Comparison of ENCODE assay signal across 8 cellular contexts in the genomic region with DNA sequence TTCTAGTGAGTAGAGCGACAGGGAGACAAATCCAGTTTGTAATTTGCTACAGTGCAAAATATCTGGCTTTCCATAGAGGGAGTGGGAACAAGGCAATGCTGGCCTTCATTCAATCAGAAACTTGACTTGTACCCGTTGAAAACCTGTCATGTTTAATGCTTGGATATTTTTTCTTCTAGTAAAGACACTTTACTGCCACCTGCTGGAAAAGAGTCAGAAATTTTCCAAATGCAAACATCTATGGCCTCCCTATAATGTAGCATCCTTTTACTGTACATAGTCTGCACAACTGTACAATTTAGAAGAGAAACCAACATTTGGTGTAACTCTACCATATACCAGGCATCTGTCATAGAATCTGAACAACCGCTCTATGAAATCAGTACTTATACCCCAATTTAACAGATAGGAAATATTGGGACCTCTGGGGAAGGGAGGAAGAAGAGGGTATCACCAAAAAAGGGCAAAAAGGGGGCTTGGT. TPM values are rescaled to one million over a fixed set of nuclear protein-coding genes. Genes with fewer than 3 reads are reported as not detected.
DNase-seq lines count a peak whose midpoint lies in the region; ATAC-seq, FAIRE-seq and TF ChIP-seq lines count a peak whose summit lies in the region.

No MANE protein-coding gene starts in this region.

- peak; percentile 58 for TF ChIP-seq RAD21 in Ishikawa (IDR thresholded peaks at IDR 0.05; ENCODE audit: low read depth)

- H4K20me1 ChIP-seq in keratinocyte (ENCODE audit: control insufficient read depth, extremely low read depth, insufficient read depth, low read length) = no peaks in the 10 kb centered on the region

- H3K27ac Mint-ChIP-seq in activated CD4-positive, alpha-beta T cell treated with anti-CD3 and anti-CD28 coated beads, Interleukin-2, amount 10 ng/mL, durations not matched to agents 24 days and 14 days = peak overlapping the region; percentile 52
- peak overlapping the region; percentile 22 to 96 (median 85) for H3K27ac Mint-ChIP-seq in brain
- peak overlapping the region in 1 of 2 donors; percentile 53 for H3K27ac Mint-ChIP-seq in stimulated activated naive CD8-positive, alpha-beta T cell treated with anti-CD3 and anti-CD28 coated beads, Interleukin-15, amount 100 ng/mL, for 72 hours

- H3K9me3 Mint-ChIP-seq in activated CD4-positive, alpha-beta T cell treated with anti-CD3 and anti-CD28 coated beads, Interleukin-2, amount 10 ng/mL, durations not matched to agents 24 days and 14 days = no peaks in the 10 kb centered on the region
- H3K9me3 Mint-ChIP-seq in brain = no peaks in the 10 kb centered on the region
- no peaks in the 10 kb centered on the region for H3K9me3 Mint-ChIP-seq in stimulated activated naive CD8-positive, alpha-beta T cell treated with anti-CD3 and anti-CD28 coated beads, Interleukin-15, amount 100 ng/mL, for 72 hours

- peaks cover 43% of the 10 kb centered on the region for H3K36me3 Mint-ChIP-seq in activated CD4-positive, alpha-beta T cell treated with anti-CD3 and anti-CD28 coated beads, Interleukin-2, amount 10 ng/mL, durations not matched to agents 24 days and 14 days (ENCODE audit: low read depth)
- H3K36me3 Mint-ChIP-seq in brain = peaks cover 45% of the 10 kb centered on the region

- H3K4me3 ChIP-seq in keratinocyte (ENCODE audit: control insufficient read depth in 2 of 3, extremely low read depth in 1 of 3, insufficient read depth in 2 of 3, low read depth in 1 of 3, low read length in 3 of 3) = no peak overlapping the region

- H3K36me3 ChIP-seq in keratinocyte (ENCODE audit: control insufficient read depth in 2 of 2, extremely low read depth in 1 of 2, insufficient read depth in 2 of 2, low read length in 2 of 2) = peaks cover 23 to 34% of the 10 kb centered on the region in 2 experiments

- dilution Hi-C loops in keratinocyte (cut with MboI; ENCODE audit: extremely low pct_ligation_motif_present, low sequenced_read_pairs) = no loop called here

- peak; percentile 26 for FAIRE-seq in keratinocyte (lab: Jason Lieb, UNC)

- TF ChIP-seq EP300 in Ishikawa (IDR thresholded peaks at IDR 0.05; ENCODE audit: borderline replicate concordance) = no peak

- H3K9me1 ChIP-seq in keratinocyte (ENCODE audit: control insufficient read depth, extremely low read depth, insufficient read depth, low read length) = no peaks in the 10 kb centered on the region

- H3K27ac ChIP-seq in keratinocyte (ENCODE audit: control insufficient read depth, insufficient read depth, low read length) = no peak overlapping the region

- H3K4me3 Mint-ChIP-seq in activated CD4-positive, alpha-beta T cell treated with anti-CD3 and anti-CD28 coated beads, Interleukin-2, amount 10 ng/mL, durations not matched to agents 24 days and 14 days = no peak overlapping the region
- no peak overlapping the region for H3K4me3 Mint-ChIP-seq in brain
- H3K4me3 Mint-ChIP-seq in stimulated activated naive CD8-positive, alpha-beta T cell treated with anti-CD3 and anti-CD28 coated beads, Interleukin-15, amount 100 ng/mL, for 72 hours = no peak overlapping the region

- H3K79me2 ChIP-seq in keratinocyte (ENCODE audit: control insufficient read depth, insufficient read depth, low read length) = no peaks in the 10 kb centered on the region

- H3K9ac ChIP-seq in keratinocyte (ENCODE audit: control insufficient read depth, extremely low read depth, insufficient read depth, low read length) = no peak overlapping the region

- no peaks in the 10 kb centered on the region for H3K27me3 Mint-ChIP-seq in activated CD4-positive, alpha-beta T cell treated with anti-CD3 and anti-CD28 coated beads, Interleukin-2, amount 10 ng/mL, durations not matched to agents 24 days and 14 days
- no peaks in the 10 kb centered on the region for H3K27me3 Mint-ChIP-seq in brain
- no peaks in the 10 kb centered on the region for H3K27me3 Mint-ChIP-seq in stimulated activated naive CD8-positive, alpha-beta T cell treated with anti-CD3 and anti-CD28 coated beads, Interleukin-15, amount 100 ng/mL, for 72 hours

- no peaks in the 10 kb centered on the region for H3K27me3 ChIP-seq in keratinocyte (ENCODE audit: control insufficient read depth, extremely low read depth, insufficient read depth, low read length)

- peak; percentile 86 for DNase-seq in activated CD4-positive, alpha-beta T cell treated with anti-CD3 and anti-CD28 coated beads, Interleukin-2, amount 10 ng/mL, durations not matched to agents 24 days and 14 days
- no peak for DNase-seq in activated CD4-positive, alpha-beta T cell treated with anti-CD3 and anti-CD28 coated beads for 48 hours
- DNase-seq in NOMO-1 (lab: John Stamatoyannopoulos, UW; ENCODE audit: unreplicated experiment in 2 of 2) = peak; percentile 15 to 72
- DNase-seq in keratinocyte (ENCODE audit: low read depth, low spot score) = peak; percentile 26
- peak; percentile 28 to 34 for DNase-seq in stimulated activated naive CD8-positive, alpha-beta T cell treated with anti-CD3 and anti-CD28 coated beads, Interleukin-15, amount 100 ng/mL, for 72 hours

- ATAC-seq in stimulated activated naive CD8-positive, alpha-beta T cell treated with anti-CD3 and anti-CD28 coated beads, Interleukin-15, amount 100 ng/mL, for 72 hours = peak; percentile 85
- no peak for ATAC-seq in GM18520 (IDR thresholded peaks at IDR 0.05; ENCODE audit: unreplicated experiment)

- H3K4me2 ChIP-seq in keratinocyte (ENCODE audit: control insufficient read depth, extremely low read depth, insufficient read depth, low read depth, low read length) = no peak overlapping the region

- H2AFZ ChIP-seq in keratinocyte (ENCODE audit: control insufficient read depth, low read length) = no peak overlapping the region

- TF ChIP-seq CTCF in brain (conservative IDR thresholded peaks at IDR 0.05) (peak; percentile 67 to 75), keratinocyte (optimal IDR thresholded peaks at IDR 0.05 in 1 of 3, IDR thresholded peaks at IDR 0.05 in 1 of 3, conservative IDR thresholded peaks at IDR 0.05 in 1 of 3; ENCODE audit: extremely low read depth in 1 of 3, insufficient read depth in 2 of 3, low read length in 3 of 3) (peak in 2 of 3 experiments; percentile 25 to 35)

- no peaks in the 10 kb centered on the region for H3K4me1 ChIP-seq in keratinocyte (ENCODE audit: control insufficient read depth, extremely low read depth, insufficient read depth, low read length)

- intact Hi-C loops in activated CD4-positive, alpha-beta T cell treated with anti-CD3 and anti-CD28 coated beads, Interleukin-2, amount 10 ng/mL, durations not matched to agents 24 days and 14 days (cut with micrococcal nuclease) = loop anchor here (1.0 to 2.0 kb wide), 4 partner anchors 17 to 125 kb away; a partner anchor contains a TSS

- peaks cover 31% of the 10 kb centered on the region for H3K4me1 Mint-ChIP-seq in activated CD4-positive, alpha-beta T cell treated with anti-CD3 and anti-CD28 coated beads, Interleukin-2, amount 10 ng/mL, durations not matched to agents 24 days and 14 days
- H3K4me1 Mint-ChIP-seq in brain = peaks cover 25% of the 10 kb centered on the region
- peaks cover 40% of the 10 kb centered on the region for H3K4me1 Mint-ChIP-seq in stimulated activated naive CD8-positive, alpha-beta T cell treated with anti-CD3 and anti-CD28 coated beads, Interleukin-15, amount 100 ng/mL, for 72 hours

- no peaks in the 10 kb centered on the region for H3K9me3 ChIP-seq in keratinocyte (ENCODE audit: control insufficient read depth, low read depth, low read length)

TF ChIP-seq in Ishikawa, 13 proteins besides CTCF, POLR2A, EP300 and RAD21 (continues in another document):
- no peak for TF ChIP-seq TCF12 (IDR thresholded peaks at IDR 0.05; ENCODE audit: low read depth)
- no peak for TF ChIP-seq CREB1 (IDR thresholded peaks at IDR 0.05; ENCODE audit: low read depth)
- TF ChIP-seq, protein P1, sequence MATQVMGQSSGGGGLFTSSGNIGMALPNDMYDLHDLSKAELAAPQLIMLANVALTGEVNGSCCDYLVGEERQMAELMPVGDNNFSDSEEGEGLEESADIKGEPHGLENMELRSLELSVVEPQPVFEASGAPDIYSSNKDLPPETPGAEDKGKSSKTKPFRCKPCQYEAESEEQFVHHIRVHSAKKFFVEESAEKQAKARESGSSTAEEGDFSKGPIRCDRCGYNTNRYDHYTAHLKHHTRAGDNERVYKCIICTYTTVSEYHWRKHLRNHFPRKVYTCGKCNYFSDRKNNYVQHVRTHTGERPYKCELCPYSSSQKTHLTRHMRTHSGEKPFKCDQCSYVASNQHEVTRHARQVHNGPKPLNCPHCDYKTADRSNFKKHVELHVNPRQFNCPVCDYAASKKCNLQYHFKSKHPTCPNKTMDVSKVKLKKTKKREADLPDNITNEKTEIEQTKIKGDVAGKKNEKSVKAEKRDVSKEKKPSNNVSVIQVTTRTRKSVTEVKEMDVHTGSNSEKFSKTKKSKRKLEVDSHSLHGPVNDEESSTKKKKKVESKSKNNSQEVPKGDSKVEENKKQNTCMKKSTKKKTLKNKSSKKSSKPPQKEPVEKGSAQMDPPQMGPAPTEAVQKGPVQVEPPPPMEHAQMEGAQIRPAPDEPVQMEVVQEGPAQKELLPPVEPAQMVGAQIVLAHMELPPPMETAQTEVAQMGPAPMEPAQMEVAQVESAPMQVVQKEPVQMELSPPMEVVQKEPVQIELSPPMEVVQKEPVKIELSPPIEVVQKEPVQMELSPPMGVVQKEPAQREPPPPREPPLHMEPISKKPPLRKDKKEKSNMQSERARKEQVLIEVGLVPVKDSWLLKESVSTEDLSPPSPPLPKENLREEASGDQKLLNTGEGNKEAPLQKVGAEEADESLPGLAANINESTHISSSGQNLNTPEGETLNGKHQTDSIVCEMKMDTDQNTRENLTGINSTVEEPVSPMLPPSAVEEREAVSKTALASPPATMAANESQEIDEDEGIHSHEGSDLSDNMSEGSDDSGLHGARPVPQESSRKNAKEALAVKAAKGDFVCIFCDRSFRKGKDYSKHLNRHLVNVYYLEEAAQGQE (IDR thresholded peaks at IDR 0.05; ENCODE audit: low read depth) = no peak
- no peak for TF ChIP-seq FOXM1 (IDR thresholded peaks at IDR 0.05; ENCODE audit: borderline replicate concordance, low read depth)
- no peak for TF ChIP-seq CEBPB (IDR thresholded peaks at IDR 0.05)
- no peak for TF ChIP-seq ZBTB7A (IDR thresholded peaks at IDR 0.05; ENCODE audit: low read depth)

RNA-seq across cellular contexts. Expression of a gene that starts 16.7 kb away (rescaled TPM):
- 34.3 and 35.4 TPM in 2 replicates for total RNA-seq in activated CD4-positive, alpha-beta T cell treated with anti-CD3 and anti-CD28 coated beads, Interleukin-2, amount 10 ng/mL, durations not matched to agents 24 days and 14 days
- polyA plus RNA-seq in brain (ENCODE audit: insufficient read depth, low read depth, low replicate concordance) (32.2 TPM), keratinocyte (24.5 to 31.1 TPM (median 29.0 TPM) in 3 replicates)
- polyA plus RNA-seq in keratinocyte (2011; ENCODE audit: low read depth) = 23.3 TPM
- 28.1 and 29.3 TPM in 2 replicates for polyA plus RNA-seq in keratinocyte (2011; cell fraction: cytosol; rRNA removed)
- polyA plus RNA-seq in keratinocyte (2011; cell fraction: nucleus; rRNA removed) = 31.3 and 33.9 TPM in 2 replicates
- 21.9 and 25.3 TPM in 2 replicates for polyA plus RNA-seq in keratinocyte (2012; ENCODE audit: low replicate concordance)
- 41.6 to 73.9 TPM (median 44.0 TPM) in 3 replicates for polyA minus RNA-seq in keratinocyte
- 25.3 TPM for polyA minus RNA-seq in keratinocyte (2011; cell fraction: cytosol; rRNA and poly(A)+ RNA removed)
- 16.9 and 19.1 TPM in 2 replicates for polyA minus RNA-seq in keratinocyte (2011; cell fraction: nucleus; rRNA and poly(A)+ RNA removed)
